9 cellular contexts compared by ENCODE assay signal in genomic region chr2:193187816-193188215, GRCh38.
A peak's percentile ranks its signal among the peaks of the same experiment; 100 is the strongest.
DNase-seq lines count a peak whose midpoint lies in the region; ATAC-seq and TF ChIP-seq lines count a peak whose summit lies in the region.
"Had no signal": no experiment of that assay in that cellular context is flagged by ENCODE, and none has a peak within 500 bp of the region (broad histone marks: within the 10 kb centered on the region; RNA-seq: fewer than 3 reads in every experiment).

No MANE protein-coding gene starts in this region.

- H3K9me3 ChIP-seq in SU-DHL-6 (ENCODE audit: insufficient read depth, low read length), result no peaks in the 10 kb centered on the region
- no peaks in the 10 kb centered on the region for H3K9me3 ChIP-seq in skeletal muscle satellite cell (replicated peaks; ENCODE audit: low read length)

- no peaks in the 10 kb centered on the region for H3K27me3 ChIP-seq in SU-DHL-6 (ENCODE audit: low read length)
- no peaks in the 10 kb centered on the region for H3K27me3 ChIP-seq in skeletal muscle satellite cell (ENCODE audit: control insufficient read depth, insufficient read depth, low read length)

- H3K9ac ChIP-seq in SU-DHL-6 (ENCODE audit: low read length) (peak overlapping the region; percentile 42), skeletal muscle satellite cell (ENCODE audit: low read depth, low read length) (peak overlapping the region; percentile 74)

- no peaks in the 10 kb centered on the region for H3K79me2 ChIP-seq in SU-DHL-6 (ENCODE audit: insufficient read depth, low read length)

- no peaks in the 10 kb centered on the region for H3F3A ChIP-seq in SU-DHL-6 (ENCODE audit: insufficient read depth)

- no peaks in the 10 kb centered on the region for H3K36me3 Mint-ChIP-seq in T-helper 2 cell treated with Interferon-gamma antibody and Interleukin-4, amounts not matched to agents 5 μg/mL and 100 μg/mL, for 36 hours (ENCODE audit: low read depth)

- H3K4me3 ChIP-seq in SU-DHL-6 (ENCODE audit: insufficient read depth, low read length, poor library complexity, severe bottlenecking), result peak overlapping the region; percentile 32
- peak overlapping the region; percentile 62 for H3K4me3 ChIP-seq in skeletal muscle satellite cell (ENCODE audit: low read length)
- no peak overlapping the region for H3K4me3 ChIP-seq in foreskin fibroblast (ENCODE audit: low read depth in 1 of 2, low read length in 2 of 2)

- no peaks in the 10 kb centered on the region for H3K4me1 Mint-ChIP-seq in T-helper 2 cell treated with Interferon-gamma antibody and Interleukin-4, amounts not matched to agents 5 μg/mL and 100 μg/mL, for 36 hours (ENCODE audit: low read depth)

- H3K4me2 ChIP-seq in SU-DHL-6 (ENCODE audit: low read depth, low read length, poor library complexity, severe bottlenecking), result peak overlapping the region; percentile 76
- H3K4me2 ChIP-seq in skeletal muscle satellite cell (ENCODE audit: low read length), result peak overlapping the region; percentile 82

- H3K9me2 ChIP-seq in SU-DHL-6 (replicated peaks; ENCODE audit: insufficient read depth, low read length), result no peaks in the 10 kb centered on the region

- H3K36me3 ChIP-seq in SU-DHL-6 (ENCODE audit: low read length) (no peaks in the 10 kb centered on the region), skeletal muscle satellite cell (ENCODE audit: insufficient read depth, low read length) (no peaks in the 10 kb centered on the region)

- H3K27me3 Mint-ChIP-seq in T-helper 2 cell treated with Interferon-gamma antibody and Interleukin-4, amounts not matched to agents 5 μg/mL and 100 μg/mL, for 36 hours (ENCODE audit: low read depth), result no peaks in the 10 kb centered on the region

- no peak for DNase-seq in T-helper 2 cell treated with Interferon-gamma antibody and Interleukin-4, amounts not matched to agents 5 μg/mL and 100 μg/mL, for 36 hours (ENCODE audit: low spot score)
- DNase-seq in T-helper 2 cell (no peak), cortex of kidney (lab: John Stamatoyannopoulos, UW) (no peak), foreskin fibroblast (no peak)
- no peak for DNase-seq in stimulated activated naive CD4-positive, alpha-beta T cell (lab: John Stamatoyannopoulos, UW)
- DNase-seq: islet precursor cell had no signal

- ATAC-seq in HG02884 (IDR thresholded peaks at IDR 0.05; ENCODE audit: unreplicated experiment), result peak; percentile 73

- H2AFZ ChIP-seq in SU-DHL-6 (ENCODE audit: low read depth, low read length, severe bottlenecking), result peak overlapping the region; percentile 89

- TF ChIP-seq CTCF in SU-DHL-6 (IDR thresholded peaks at IDR 0.05; ENCODE audit: insufficient read depth, low read length, poor library complexity, severe bottlenecking) (no peak), foreskin fibroblast (IDR thresholded peaks at IDR 0.05; ENCODE audit: low read depth, low read length) (no peak)

- H3K9me3 Mint-ChIP-seq in T-helper 2 cell treated with Interferon-gamma antibody and Interleukin-4, amounts not matched to agents 5 μg/mL and 100 μg/mL, for 36 hours, result no peaks in the 10 kb centered on the region

- H3K4me1 ChIP-seq in skeletal muscle satellite cell (ENCODE audit: control insufficient read depth, insufficient read depth, low read length), result no peaks in the 10 kb centered on the region

- H3K27ac Mint-ChIP-seq in T-helper 2 cell treated with Interferon-gamma antibody and Interleukin-4, amounts not matched to agents 5 μg/mL and 100 μg/mL, for 36 hours, result no peak overlapping the region

- no peak overlapping the region for H3K27ac ChIP-seq in SU-DHL-6 (ENCODE audit: low read depth, low read length)

- H3K4me3 Mint-ChIP-seq in T-helper 2 cell treated with Interferon-gamma antibody and Interleukin-4, amounts not matched to agents 5 μg/mL and 100 μg/mL, for 36 hours, result peak overlapping the region; percentile 4

- no peaks in the 10 kb centered on the region for H4K20me1 ChIP-seq in SU-DHL-6 (ENCODE audit: low read depth, low read length)

Comparison
In these comparisons a context has a peak if more than half of its experiments do, and no peak if none do; other contexts are left out.
1. H3K4me3 ChIP-seq: peak in SU-DHL-6 (single experiment) and skeletal muscle satellite cell (single experiment); none in foreskin fibroblast (0 of 2).